Comparison of ENCODE assay signal across 1 cellular context in the genomic region with DNA sequence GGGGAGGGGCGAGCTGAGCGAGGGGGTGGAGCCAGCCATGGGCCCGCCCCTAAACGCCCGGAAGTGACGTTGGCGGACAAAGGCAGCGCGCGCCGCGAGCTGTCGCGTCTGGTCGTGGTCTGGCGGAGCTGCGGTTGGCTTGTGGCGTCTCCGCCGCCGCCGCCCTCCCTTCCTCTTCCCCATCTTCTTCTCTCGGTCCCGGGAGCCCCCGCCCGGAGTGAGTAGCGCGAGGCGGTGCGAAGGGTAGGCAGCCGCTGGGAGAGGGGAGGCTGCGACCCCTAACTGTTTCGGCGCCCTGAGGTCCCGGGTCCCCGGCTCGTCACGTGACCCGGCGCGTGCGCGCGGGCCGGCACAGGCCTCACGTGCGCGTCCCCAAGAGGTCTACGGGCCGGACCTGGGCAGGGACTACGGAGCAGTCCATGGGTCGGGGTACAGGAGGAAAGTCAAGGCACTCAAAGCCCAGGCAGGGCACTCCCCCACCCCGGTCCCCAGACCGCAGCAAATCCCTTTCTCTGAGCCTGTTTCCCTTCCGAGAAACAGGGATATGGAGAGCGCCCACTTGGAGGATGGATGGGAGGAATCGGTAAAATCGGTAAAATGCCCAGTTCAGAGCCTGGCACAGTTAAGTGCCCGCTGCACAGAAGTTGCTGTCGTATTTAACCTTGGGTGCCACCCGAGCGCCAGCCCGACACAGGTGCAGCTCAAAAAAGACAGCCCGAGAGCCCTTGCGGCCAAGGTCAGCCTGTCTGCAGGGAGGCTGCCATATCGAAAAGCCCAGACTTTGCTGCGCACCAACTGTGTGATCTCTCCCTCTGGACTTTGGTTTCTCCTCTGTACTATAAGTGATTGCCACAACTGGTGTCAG.
TF ChIP-seq lines count a peak whose summit lies in the region.

NTMT1 (plus strand) TSS at position 85 of the 865 bp plus-strand sequence. CDS start 6,541 bp downstream, outside the sequence.

TF ChIP-seq in HepG2, 621 proteins besides CTCF, POLR2A, EP300 and RAD21 (continued from another document and continues in another):
- TF ChIP-seq HMGXB4 (CRISPR knock-in tag; IDR thresholded peaks at IDR 0.05; ENCODE audit: borderline replicate concordance in 1 of 2, low read depth in 1 of 2) (peak; percentile 23 to 80; a peak in 3 of 4 replicates), PHB2 (IDR thresholded peaks at IDR 0.05; ENCODE audit: partially characterized antibody) (no peak), ARNT (IDR thresholded peaks at IDR 0.05) (no peak), ZNF556 (CRISPR knock-in tag; IDR thresholded peaks at IDR 0.05; ENCODE audit: borderline replicate concordance) (no peak), ZNF354B (CRISPR knock-in tag; IDR thresholded peaks at IDR 0.05) (no peak), SRSF4 (IDR thresholded peaks at IDR 0.05; ENCODE audit: low read depth, low read length, poor library complexity, severe bottlenecking) (no peak), HNRNPUL1 (IDR thresholded peaks at IDR 0.05; ENCODE audit: low read depth, low read length) (no peak), NAIF1 (CRISPR knock-in tag; IDR thresholded peaks at IDR 0.05; ENCODE audit: borderline replicate concordance) (no peak; the same call in 1 of the 2 replicates), EHMT2 (IDR thresholded peaks at IDR 0.05; ENCODE audit: borderline replicate concordance, low read depth, low read length) (no peak), HOMEZ (CRISPR knock-in tag; IDR thresholded peaks at IDR 0.05; ENCODE audit: low read depth) (no peak), ZNF530 (CRISPR knock-in tag; IDR thresholded peaks at IDR 0.05; ENCODE audit: low read depth) (no peak), MAFF (IDR thresholded peaks at IDR 0.05; ENCODE audit: low read depth, low read length) (no peak), TFE3 (CRISPR knock-in tag; IDR thresholded peaks at IDR 0.05) (peak; percentile 68), ZNF609 (CRISPR knock-in tag; IDR thresholded peaks at IDR 0.05; ENCODE audit: borderline replicate concordance) (no peak), ZBTB20 (CRISPR knock-in tag; IDR thresholded peaks at IDR 0.05; ENCODE audit: borderline replicate concordance, low read depth) (no peak), KDM3A (CRISPR knock-in tag; IDR thresholded peaks at IDR 0.05; ENCODE audit: low read depth) (no peak; the same call in 1 of the 2 replicates), CREB3 (CRISPR knock-in tag; IDR thresholded peaks at IDR 0.05) (peak; percentile 46; the same call in 1 of the 2 replicates), U2AF1 (optimal IDR thresholded peaks at IDR 0.05; ENCODE audit: low read depth, low read length) (no peak), SOX5 (CRISPR knock-in tag; IDR thresholded peaks at IDR 0.05; ENCODE audit: borderline replicate concordance) (no peak), MAX (IDR thresholded peaks at IDR 0.05) (peak; percentile 95), MNT (IDR thresholded peaks at IDR 0.05) (peak; percentile 80), ZC3H4 (CRISPR knock-in tag; IDR thresholded peaks at IDR 0.05; ENCODE audit: borderline replicate concordance) (peak; percentile 26; the same call in 1 of the 2 replicates)
- TF ChIP-seq, protein P1, sequence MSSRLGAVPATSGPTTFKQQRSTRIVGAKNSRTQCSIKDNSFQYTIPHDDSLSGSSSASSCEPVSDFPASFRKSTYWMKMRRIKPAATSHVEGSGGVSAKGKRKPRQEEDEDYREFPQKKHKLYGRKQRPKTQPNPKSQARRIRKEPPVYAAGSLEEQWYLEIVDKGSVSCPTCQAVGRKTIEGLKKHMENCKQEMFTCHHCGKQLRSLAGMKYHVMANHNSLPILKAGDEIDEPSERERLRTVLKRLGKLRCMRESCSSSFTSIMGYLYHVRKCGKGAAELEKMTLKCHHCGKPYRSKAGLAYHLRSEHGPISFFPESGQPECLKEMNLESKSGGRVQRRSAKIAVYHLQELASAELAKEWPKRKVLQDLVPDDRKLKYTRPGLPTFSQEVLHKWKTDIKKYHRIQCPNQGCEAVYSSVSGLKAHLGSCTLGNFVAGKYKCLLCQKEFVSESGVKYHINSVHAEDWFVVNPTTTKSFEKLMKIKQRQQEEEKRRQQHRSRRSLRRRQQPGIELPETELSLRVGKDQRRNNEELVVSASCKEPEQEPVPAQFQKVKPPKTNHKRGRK (CRISPR knock-in tag; IDR thresholded peaks at IDR 0.05) = no peak
- TF ChIP-seq, protein P2, sequence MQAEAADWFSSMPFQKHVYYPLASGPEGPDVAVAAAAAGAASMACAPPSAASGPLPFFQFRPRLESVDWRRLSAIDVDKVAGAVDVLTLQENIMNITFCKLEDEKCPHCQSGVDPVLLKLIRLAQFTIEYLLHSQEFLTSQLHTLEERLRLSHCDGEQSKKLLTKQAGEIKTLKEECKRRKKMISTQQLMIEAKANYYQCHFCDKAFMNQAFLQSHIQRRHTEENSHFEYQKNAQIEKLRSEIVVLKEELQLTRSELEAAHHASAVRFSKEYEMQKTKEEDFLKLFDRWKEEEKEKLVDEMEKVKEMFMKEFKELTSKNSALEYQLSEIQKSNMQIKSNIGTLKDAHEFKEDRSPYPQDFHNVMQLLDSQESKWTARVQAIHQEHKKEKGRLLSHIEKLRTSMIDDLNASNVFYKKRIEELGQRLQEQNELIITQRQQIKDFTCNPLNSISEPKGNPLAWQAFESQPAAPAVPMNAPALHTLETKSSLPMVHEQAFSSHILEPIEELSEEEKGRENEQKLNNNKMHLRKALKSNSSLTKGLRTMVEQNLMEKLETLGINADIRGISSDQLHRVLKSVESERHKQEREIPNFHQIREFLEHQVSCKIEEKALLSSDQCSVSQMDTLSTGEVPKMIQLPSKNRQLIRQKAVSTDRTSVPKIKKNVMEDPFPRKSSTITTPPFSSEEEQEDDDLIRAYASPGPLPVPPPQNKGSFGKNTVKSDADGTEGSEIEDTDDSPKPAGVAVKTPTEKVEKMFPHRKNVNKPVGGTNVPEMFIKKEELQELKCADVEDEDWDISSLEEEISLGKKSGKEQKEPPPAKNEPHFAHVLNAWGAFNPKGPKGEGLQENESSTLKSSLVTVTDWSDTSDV (CRISPR knock-in tag; IDR thresholded peaks at IDR 0.05) = peak; percentile 59; the same call in 1 of the 2 replicates
- TF ChIP-seq, protein P3, sequence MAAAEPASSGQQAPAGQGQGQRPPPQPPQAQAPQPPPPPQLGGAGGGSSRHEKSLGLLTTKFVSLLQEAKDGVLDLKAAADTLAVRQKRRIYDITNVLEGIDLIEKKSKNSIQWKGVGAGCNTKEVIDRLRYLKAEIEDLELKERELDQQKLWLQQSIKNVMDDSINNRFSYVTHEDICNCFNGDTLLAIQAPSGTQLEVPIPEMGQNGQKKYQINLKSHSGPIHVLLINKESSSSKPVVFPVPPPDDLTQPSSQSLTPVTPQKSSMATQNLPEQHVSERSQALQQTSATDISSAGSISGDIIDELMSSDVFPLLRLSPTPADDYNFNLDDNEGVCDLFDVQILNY (CRISPR knock-in tag; conservative IDR thresholded peaks at IDR 0.05) = peak; percentile 65; the same call in 1 of the 2 replicates
- TF ChIP-seq, protein P4, sequence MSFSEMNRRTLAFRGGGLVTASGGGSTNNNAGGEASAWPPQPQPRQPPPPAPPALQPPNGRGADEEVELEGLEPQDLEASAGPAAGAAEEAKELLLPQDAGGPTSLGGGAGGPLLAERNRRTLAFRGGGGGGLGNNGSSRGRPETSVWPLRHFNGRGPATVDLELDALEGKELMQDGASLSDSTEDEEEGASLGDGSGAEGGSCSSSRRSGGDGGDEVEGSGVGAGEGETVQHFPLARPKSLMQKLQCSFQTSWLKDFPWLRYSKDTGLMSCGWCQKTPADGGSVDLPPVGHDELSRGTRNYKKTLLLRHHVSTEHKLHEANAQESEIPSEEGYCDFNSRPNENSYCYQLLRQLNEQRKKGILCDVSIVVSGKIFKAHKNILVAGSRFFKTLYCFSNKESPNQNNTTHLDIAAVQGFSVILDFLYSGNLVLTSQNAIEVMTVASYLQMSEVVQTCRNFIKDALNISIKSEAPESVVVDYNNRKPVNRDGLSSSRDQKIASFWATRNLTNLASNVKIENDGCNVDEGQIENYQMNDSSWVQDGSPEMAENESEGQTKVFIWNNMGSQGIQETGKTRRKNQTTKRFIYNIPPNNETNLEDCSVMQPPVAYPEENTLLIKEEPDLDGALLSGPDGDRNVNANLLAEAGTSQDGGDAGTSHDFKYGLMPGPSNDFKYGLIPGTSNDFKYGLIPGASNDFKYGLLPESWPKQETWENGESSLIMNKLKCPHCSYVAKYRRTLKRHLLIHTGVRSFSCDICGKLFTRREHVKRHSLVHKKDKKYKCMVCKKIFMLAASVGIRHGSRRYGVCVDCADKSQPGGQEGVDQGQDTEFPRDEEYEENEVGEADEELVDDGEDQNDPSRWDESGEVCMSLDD (CRISPR knock-in tag; IDR thresholded peaks at IDR 0.05; ENCODE audit: borderline replicate concordance) = peak; percentile 60; the same call in 1 of the 2 replicates
